In genomic region chr2:19863303-19864041, GRCh38 we compare ENCODE assay signal across 1 cellular context.
TF ChIP-seq lines count a peak whose summit lies in the region.

No MANE protein-coding gene starts in this region.

TF ChIP-seq in WTC11, 78 proteins besides CTCF, POLR2A, EP300 and RAD21 (continued from another document and continues in another):
- TF ChIP-seq MLX (CRISPR knock-in tag; IDR thresholded peaks at IDR 0.05) (no peak), NFATC4 (CRISPR knock-in tag; IDR thresholded peaks at IDR 0.05) (no peak), TEAD1 (CRISPR knock-in tag; IDR thresholded peaks at IDR 0.05) (peak; percentile 24; the same call in 1 of the 2 replicates), MAX (CRISPR knock-in tag; IDR thresholded peaks at IDR 0.05) (peak; percentile 65), GRHL2 (CRISPR knock-in tag; IDR thresholded peaks at IDR 0.05; ENCODE audit: insufficient replicate concordance, severe bottlenecking) (no peak), MYBL2 (CRISPR knock-in tag; IDR thresholded peaks at IDR 0.05) (no peak), MXD4 (CRISPR knock-in tag; IDR thresholded peaks at IDR 0.05; ENCODE audit: borderline replicate concordance) (no peak), OVOL2 (CRISPR knock-in tag; IDR thresholded peaks at IDR 0.05; ENCODE audit: borderline replicate concordance) (no peak), E2F1 (CRISPR knock-in tag; IDR thresholded peaks at IDR 0.05) (no peak), GABPB1 (CRISPR knock-in tag; IDR thresholded peaks at IDR 0.05) (peak; percentile 45; the same call in 1 of the 2 replicates), IRF1 (CRISPR knock-in tag; IDR thresholded peaks at IDR 0.05) (no peak), ZNF396 (CRISPR knock-in tag; IDR thresholded peaks at IDR 0.05; ENCODE audit: borderline replicate concordance) (no peak), NFE2L1 (CRISPR knock-in tag; IDR thresholded peaks at IDR 0.05) (no peak), ZNF671 (CRISPR knock-in tag; IDR thresholded peaks at IDR 0.05) (no peak), ATF6 (CRISPR knock-in tag; IDR thresholded peaks at IDR 0.05) (no peak), CREM (CRISPR knock-in tag; IDR thresholded peaks at IDR 0.05) (peak; percentile 55; the same call in 1 of the 2 replicates), ZNF416 (CRISPR knock-in tag; IDR thresholded peaks at IDR 0.05) (no peak), CREB1 (CRISPR knock-in tag; IDR thresholded peaks at IDR 0.05) (no peak), ZNF219 (CRISPR knock-in tag; IDR thresholded peaks at IDR 0.05; ENCODE audit: borderline replicate concordance) (no peak), PRDM15 (CRISPR knock-in tag; IDR thresholded peaks at IDR 0.05) (no peak), IRF2 (CRISPR knock-in tag; IDR thresholded peaks at IDR 0.05; ENCODE audit: borderline replicate concordance, low read depth) (no peak), HMGA2 (CRISPR knock-in tag; IDR thresholded peaks at IDR 0.05) (no peak), ZNF423 (CRISPR knock-in tag; IDR thresholded peaks at IDR 0.05) (peak; percentile 12), ZBTB21 (CRISPR knock-in tag; IDR thresholded peaks at IDR 0.05; ENCODE audit: borderline replicate concordance) (no peak), ZMAT4 (CRISPR knock-in tag; IDR thresholded peaks at IDR 0.05) (no peak), ATF1 (CRISPR knock-in tag; IDR thresholded peaks at IDR 0.05) (no peak), ZNF532 (CRISPR knock-in tag; IDR thresholded peaks at IDR 0.05; ENCODE audit: borderline replicate concordance) (no peak), GTF2I (CRISPR knock-in tag; conservative IDR thresholded peaks at IDR 0.05) (no peak), E2F5 (CRISPR knock-in tag; IDR thresholded peaks at IDR 0.05) (no peak), CDX4 (CRISPR knock-in tag; IDR thresholded peaks at IDR 0.05; ENCODE audit: borderline replicate concordance) (no peak), SP1 (CRISPR knock-in tag; conservative IDR thresholded peaks at IDR 0.05) (peak; percentile 54; the same call in 1 of the 2 replicates), AR (CRISPR knock-in tag; IDR thresholded peaks at IDR 0.05) (no peak), SOX15 (CRISPR knock-in tag; IDR thresholded peaks at IDR 0.05) (no peak), ESRRA (CRISPR knock-in tag; IDR thresholded peaks at IDR 0.05; ENCODE audit: borderline replicate concordance) (no peak), HMGXB4 (CRISPR knock-in tag; IDR thresholded peaks at IDR 0.05) (peak; percentile 65; the same call in 1 of the 2 replicates), PREB (CRISPR knock-in tag; IDR thresholded peaks at IDR 0.05; ENCODE audit: borderline replicate concordance) (no peak)
